ENCODE assay signal across 29 cellular contexts in genomic region chr3:53658613-53659193, GRCh38.
"Had no signal": no experiment of that assay in that cellular context is flagged by ENCODE, and none has a peak within 500 bp of the region (broad histone marks: within the 10 kb centered on the region; RNA-seq: fewer than 3 reads in every experiment).

No MANE protein-coding gene starts in this region.

- DNase-seq: activated B cell treated with CpG ODN at 0.5 μM for 24 hours; activated CD4-positive, alpha-beta T cell treated with anti-CD3 and anti-CD28 coated beads, Interleukin-2, amount 50 U/mL, for 1 hour; activated CD8-positive, alpha-beta T cell treated with anti-CD3 and anti-CD28 coated beads for 36 hours; activated gamma-delta T cell treated with Interleukin-2 at 50 U/mL for 16 hours; activated naive CD4-positive, alpha-beta T cell treated with anti-CD3 and anti-CD28 coated beads, Interleukin-2, amount 50 U/mL, for 16 hours; activated naive CD8-positive, alpha-beta T cell treated with anti-CD3 and anti-CD28 coated beads, Interleukin-2, amount 50 U/mL, for 24 hours; activated T-cell treated with anti-CD3 and anti-CD28 coated beads, Interleukin-2, amount 50 U/mL, for 4 hours; amygdala; effector CD8-positive, alpha-beta T cell; esophagus squamous epithelium; foreskin melanocyte; heart right ventricle; mammary epithelial cell; midbrain; naive thymus-derived CD8-positive, alpha-beta T cell; posterior cingulate gyrus; right lobe of liver; stimulated activated CD4-positive, alpha-beta T cell treated with anti-CD3 and anti-CD28 coated beads, Interleukin-12 subunit alpha, Interleukin-12 subunit beta, amount 100 ng/mL, for 4 hours; stimulated activated CD4-positive, alpha-beta T cell treated with anti-CD3 and anti-CD28 coated beads, Interleukin-4, amount 100 ng/mL, for 1 hour; T-helper 1 cell; upper lobe of left lung had no signal

- H3K4me1 ChIP-seq: esophagus squamous epithelium, heart right ventricle, right lobe of liver, upper lobe of left lung had no signal

- ATAC-seq: activated CD8-positive, alpha-beta T cell treated with anti-CD3 and anti-CD28 coated beads for 36 hours; activated naive CD8-positive, alpha-beta T cell treated with anti-CD3 and anti-CD28 coated beads, Interleukin-2, amount 50 U/mL, for 24 hours; activated T-cell treated with anti-CD3 and anti-CD28 coated beads, Interleukin-2, amount 50 U/mL, for 4 hours; activated T-helper 17 cell treated with anti-CD3 and anti-CD28 coated beads, Interleukin-2, amount 50 U/mL, for 72 hours; heart right ventricle; naive thymus-derived CD8-positive, alpha-beta T cell; right lobe of liver had no signal

- FAIRE-seq: bronchial epithelial cell, colon, endometrium had no signal

- H3K9me3 ChIP-seq: thoracic aorta had no signal

- H3K27ac ChIP-seq: epithelial cell of prostate, esophagus squamous epithelium, heart right ventricle, right lobe of liver, thoracic aorta, upper lobe of left lung had no signal

- H3K4me1 Mint-ChIP-seq: activated B cell treated with CpG ODN at 0.5 μM for 24 hours; activated T-helper 17 cell treated with anti-CD3 and anti-CD28 coated beads, Interleukin-2, amount 50 U/mL, for 72 hours; naive thymus-derived CD8-positive, alpha-beta T cell had no signal

- H3K4me3 Mint-ChIP-seq: activated B cell treated with CpG ODN at 0.5 μM for 24 hours; activated CD8-positive, alpha-beta T cell treated with anti-CD3 and anti-CD28 coated beads for 36 hours; activated naive CD8-positive, alpha-beta T cell treated with anti-CD3 and anti-CD28 coated beads, Interleukin-2, amount 50 U/mL, for 24 hours; activated T-cell treated with anti-CD3 and anti-CD28 coated beads, Interleukin-2, amount 50 U/mL, for 4 hours; activated T-helper 17 cell treated with anti-CD3 and anti-CD28 coated beads, Interleukin-2, amount 50 U/mL, for 72 hours; naive thymus-derived CD8-positive, alpha-beta T cell; stimulated activated naive CD8-positive, alpha-beta T cell treated with anti-CD3 and anti-CD28 coated beads, Interleukin-15, Interleukin-2, amounts not matched to agents 100 ng/mL and 50 ng/mL, for 24 hours; T-helper 2 cell treated with Interferon-gamma antibody and Interleukin-4, amounts not matched to agents 5 μg/mL and 100 μg/mL, for 36 hours had no signal

- H3K36me3 ChIP-seq: esophagus squamous epithelium, heart right ventricle, thoracic aorta, upper lobe of left lung had no signal

- H3K4me3 ChIP-seq: esophagus squamous epithelium, heart right ventricle, right lobe of liver, thoracic aorta, upper lobe of left lung had no signal

- H3K27me3 ChIP-seq: right lobe of liver, upper lobe of left lung had no signal

- H3K27me3 Mint-ChIP-seq: activated B cell treated with CpG ODN at 0.5 μM for 24 hours had no signal

- H3K27ac Mint-ChIP-seq: activated B cell treated with CpG ODN at 0.5 μM for 24 hours; activated CD8-positive, alpha-beta T cell treated with anti-CD3 and anti-CD28 coated beads for 36 hours; activated naive CD8-positive, alpha-beta T cell treated with anti-CD3 and anti-CD28 coated beads, Interleukin-2, amount 50 U/mL, for 24 hours; activated T-helper 17 cell treated with anti-CD3 and anti-CD28 coated beads, Interleukin-2, amount 50 U/mL, for 72 hours; naive thymus-derived CD8-positive, alpha-beta T cell; stimulated activated naive CD8-positive, alpha-beta T cell treated with anti-CD3 and anti-CD28 coated beads, Interleukin-15, Interleukin-2, amounts not matched to agents 100 ng/mL and 50 ng/mL, for 24 hours; T-helper 2 cell treated with Interferon-gamma antibody and Interleukin-4, amounts not matched to agents 5 μg/mL and 100 μg/mL, for 36 hours had no signal
